Comparison of ENCODE assay signal across 8 cellular contexts in the genomic region with DNA sequence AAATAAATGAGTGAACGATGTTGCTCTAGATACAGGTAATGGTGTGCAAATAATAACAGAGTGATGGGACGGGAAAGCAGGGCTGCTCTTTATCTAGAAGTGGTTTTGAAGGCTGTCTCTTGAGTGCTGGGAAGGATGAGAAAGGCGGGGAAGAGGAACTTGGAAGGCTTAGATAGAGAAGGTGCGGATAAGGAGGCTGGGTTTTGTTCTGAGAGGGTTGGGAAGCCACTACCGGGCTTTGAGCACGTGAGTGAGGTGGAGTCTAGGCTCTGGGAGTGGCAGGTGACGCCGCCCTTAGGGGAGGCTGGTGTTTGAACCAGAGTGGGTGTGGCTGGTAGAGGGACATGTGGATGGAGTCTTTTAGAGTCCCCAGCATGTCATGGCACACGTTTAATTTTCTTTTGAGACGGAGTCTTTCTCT. TPM values are rescaled to one million over a fixed set of nuclear protein-coding genes. Genes with fewer than 3 reads are reported as not detected.
A peak's percentile ranks its signal among the peaks of the same experiment; 100 is the strongest.
DNase-seq lines count a peak whose midpoint lies in the region; ATAC-seq and TF ChIP-seq lines count a peak whose summit lies in the region.

No MANE protein-coding gene starts in this region.

- peak overlapping the region; percentile 77 to 90 for H3K4me3 ChIP-seq in duodenal mucosa (ENCODE audit: low read depth in 1 of 2, low read length in 2 of 2)

- H3K27me3 Mint-ChIP-seq in mesothelial cell of epicardium (ENCODE audit: low read depth): no peaks in the 10 kb centered on the region

- no peak for TF ChIP-seq CTCF in GM10266 (IDR thresholded peaks at IDR 0.05; ENCODE audit: control insufficient read depth, insufficient read depth, low read depth, missing control alignments)
- TF ChIP-seq CTCF in mesothelial cell of epicardium (IDR thresholded peaks at IDR 0.05; ENCODE audit: unreplicated experiment): no peak

- peaks cover 5 to 19% of the 10 kb centered on the region in 2 donors for H3K4me1 ChIP-seq in duodenal mucosa (ENCODE audit: control insufficient read depth in 1 of 2, insufficient read depth in 2 of 2, low read length in 2 of 2)

- H3K27ac Mint-ChIP-seq in mesothelial cell of epicardium: peak overlapping the region; percentile 87

- no peaks in the 10 kb centered on the region for H3K9me3 Mint-ChIP-seq in mesothelial cell of epicardium

- no peaks in the 10 kb centered on the region for H3K9me3 ChIP-seq in duodenal mucosa (ENCODE audit: control insufficient read depth in 1 of 2, low read length in 2 of 2)

- peak; percentile 85 for DNase-seq in GM10266 (ENCODE audit: extremely low spot score)
- DNase-seq in NCI-H774 (lab: John Stamatoyannopoulos, UW): peak; percentile 61
- peak; percentile 41 to 69 for DNase-seq in activated CD4-positive, alpha-beta T cell treated with anti-CD3 and anti-CD28 coated beads, Interleukin-2, amount 50 U/mL, for 24 hours (ENCODE audit: low read depth in 1 of 2, low spot score in 1 of 2)
- peak in 1 of 2 experiments; percentile 45 for DNase-seq in mesothelial cell of epicardium (ENCODE audit: low spot score in 2 of 2, unreplicated experiment in 2 of 2)
- DNase-seq in stimulated activated CD8-positive, alpha-beta memory T cell treated with anti-CD3 and anti-CD28 coated beads, Interleukin-15, amount 100 ng/mL, for 4 hours (ENCODE audit: low read depth in 2 of 2): peak; percentile 45 to 68

- H3K27me3 ChIP-seq in duodenal mucosa (ENCODE audit: control insufficient read depth in 1 of 2, insufficient read depth in 2 of 2, low read length in 2 of 2): no peaks in the 10 kb centered on the region

- peak overlapping the region; percentile 70 for H3K4me3 Mint-ChIP-seq in mesothelial cell of epicardium

- ATAC-seq in HG03432 (IDR thresholded peaks at IDR 0.05; ENCODE audit: unreplicated experiment): peak; percentile 35
- ATAC-seq in HG03521 (IDR thresholded peaks at IDR 0.05; ENCODE audit: unreplicated experiment): no peak

- peaks cover 10% of the 10 kb centered on the region for H3K36me3 Mint-ChIP-seq in mesothelial cell of epicardium

- H3K27ac ChIP-seq in duodenal mucosa (ENCODE audit: low read depth, low read length): peak overlapping the region; percentile 86

- H3K4me1 Mint-ChIP-seq in mesothelial cell of epicardium: peaks cover 14% of the 10 kb centered on the region

- H3K36me3 ChIP-seq in duodenal mucosa (ENCODE audit: control insufficient read depth in 1 of 2, insufficient read depth in 2 of 2, low read length in 2 of 2): peaks cover 0 to 15% of the 10 kb centered on the region in 2 donors

- peak overlapping the region; percentile 52 to 85 for H3K9ac ChIP-seq in duodenal mucosa (ENCODE audit: low read depth in 1 of 2, low read length in 2 of 2)

RNA-seq across cellular contexts. Expression of gene ARMC6, which starts 0.8 kb away (rescaled TPM):
- 25.5 to 28.2 TPM (median 25.8 TPM) in 3 replicates for total RNA-seq in mesothelial cell of epicardium

RNA-seq across cellular contexts. Expression of gene SUGP2, which starts 0.9 kb away (rescaled TPM):
- total RNA-seq in mesothelial cell of epicardium: 137 to 152 TPM (median 140 TPM) in 3 replicates

RNA-seq across cellular contexts. Expression of gene SLC25A42, which starts 29.6 kb away (rescaled TPM):
- 21.2 to 22.1 TPM (median 21.2 TPM) in 3 replicates for total RNA-seq in mesothelial cell of epicardium
